Comparison of ENCODE assay signal across 18 cellular contexts in the genomic region with DNA sequence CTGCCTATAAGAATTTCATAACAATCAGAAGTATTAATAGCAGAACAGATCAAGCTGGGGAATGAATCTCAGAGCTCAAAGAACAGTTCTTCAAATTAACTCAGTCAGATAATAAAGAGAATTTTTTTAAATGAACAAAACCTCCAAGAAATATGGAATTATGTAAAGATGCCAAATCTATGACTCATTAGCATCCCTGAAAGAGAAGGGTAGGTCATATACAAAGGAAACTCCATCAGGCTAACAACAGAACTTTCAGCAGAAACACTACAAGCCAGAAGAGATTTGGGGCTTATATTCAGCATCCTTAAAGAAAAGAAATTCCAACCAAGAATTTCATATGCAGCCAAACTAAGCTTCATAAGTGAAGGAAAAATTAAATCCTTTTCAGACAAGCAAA. TPM values are rescaled to one million over a fixed set of nuclear protein-coding genes. Genes with fewer than 3 reads are reported as not detected.
DNase-seq lines count a peak whose midpoint lies in the region; ATAC-seq, FAIRE-seq and TF ChIP-seq lines count a peak whose summit lies in the region.
"Had no signal": no experiment of that assay in that cellular context is flagged by ENCODE, and none has a peak within 500 bp of the region (broad histone marks: within the 10 kb centered on the region; RNA-seq: fewer than 3 reads in every experiment).

No MANE protein-coding gene starts in this region.

- no peaks in the 10 kb centered on the region for H3K27me3 ChIP-seq in IMR-90 (ENCODE audit: control insufficient read depth, insufficient read depth, low read length)
- H3K27me3 ChIP-seq in astrocyte (ENCODE audit: insufficient read depth, low read length): no peaks in the 10 kb centered on the region
- H3K27me3 ChIP-seq: MG63, Peyer's patch had no signal

- no TSS peak for BruUV-seq in IMR-90 (replicated peaks; lab: Mats Ljungman, UMichigan)

- in situ Hi-C loops in IMR-90 (cut with MboI; ENCODE audit: low sequenced_read_pairs): no loop called here

- H3K9me1 ChIP-seq in IMR-90 (ENCODE audit: insufficient read depth, low read length): peaks cover 5% of the 10 kb centered on the region

- no peaks in the 10 kb centered on the region; a peak in 2 of 4 replicates for H3K79me1 ChIP-seq in IMR-90 (ENCODE audit: low read depth in 1 of 2, low read length in 2 of 2)

- H3K27me3 Mint-ChIP-seq in astrocyte (ENCODE audit: low read depth, unreplicated experiment): no peaks in the 10 kb centered on the region
- H3K27me3 Mint-ChIP-seq: B cell; CD4-positive, CD25-positive, alpha-beta regulatory T cell had no signal

- H2AFZ ChIP-seq in IMR-90 (replicated peaks; ENCODE audit: low read length, poor library complexity) (no peak overlapping the region), astrocyte (ENCODE audit: low read depth, low read length) (no peak overlapping the region)

- ATAC-seq in IMR-90 (ENCODE audit: low read depth) (no peak), GM18520 (IDR thresholded peaks at IDR 0.05; ENCODE audit: unreplicated experiment) (no peak)

- no peak overlapping the region for H3K14ac ChIP-seq in IMR-90 (replicated peaks; ENCODE audit: low read depth, low read length)

- H3K27ac Mint-ChIP-seq in astrocyte (ENCODE audit: unreplicated experiment): no peak overlapping the region
- H3K27ac Mint-ChIP-seq: B cell; CD4-positive, CD25-positive, alpha-beta regulatory T cell had no signal

- H3K27ac ChIP-seq in IMR-90 (ENCODE audit: insufficient read depth, low read length) (no peak overlapping the region), astrocyte (ENCODE audit: low read depth, low read length) (no peak overlapping the region), coronary artery (no peak overlapping the region)
- H3K27ac ChIP-seq: Peyer's patch had no signal

- H3K4me1 Mint-ChIP-seq in astrocyte (ENCODE audit: low read depth, unreplicated experiment): peaks cover 3% of the 10 kb centered on the region
- H3K4me1 Mint-ChIP-seq: B cell had no signal

- no peak overlapping the region for H2BK15ac ChIP-seq in IMR-90 (ENCODE audit: low read depth, low read length)

- TF ChIP-seq POLR2A in IMR-90 (IDR thresholded peaks at IDR 0.05; ENCODE audit: low read depth, low read length): no peak

- H3K56ac ChIP-seq in IMR-90 (ENCODE audit: extremely low read depth, insufficient read depth, low read length): no peak overlapping the region

- H3K36me3 ChIP-seq in IMR-90 (ENCODE audit: control insufficient read depth, insufficient read depth, low read length) (peaks cover 6% of the 10 kb centered on the region; the same call in 1 of the 2 replicates), astrocyte (ENCODE audit: insufficient read depth, low read length) (no peaks in the 10 kb centered on the region)

- DNase-seq in IMR-90 (peak; percentile 60), astrocyte (ENCODE audit: low read depth) (peak; percentile 20), fibroblast of mammary gland (ENCODE audit: low read depth) (peak; percentile 20), retinal pigment epithelial cell (ENCODE audit: low read depth) (peak; percentile 56), coronary artery (ENCODE audit: low spot score) (no peak), NCI-H446 (lab: John Stamatoyannopoulos, UW) (no peak)
- DNase-seq: Caco-2; CD4-positive, CD25-positive, alpha-beta regulatory T cell; DMS153; MG63; NCI-H1092; NCI-H146; NCI-H2081; NCI-H524 treated with DMSO at 0.1 percent for 48 hours; Peyer's patch; Right ventricle myocardium superior had no signal

- H3K36me3 Mint-ChIP-seq in astrocyte (ENCODE audit: low read depth, unreplicated experiment): peaks cover 33% of the 10 kb centered on the region

- H3K4me2 ChIP-seq in IMR-90 (ENCODE audit: low read depth, low read length): no peak overlapping the region
- H3K4me2 ChIP-seq in astrocyte (ENCODE audit: low read length): no peak overlapping the region

- POLR2A ChIA-PET in IMR-90 (lab: Charles Lee; ENCODE audit: unreplicated experiment): no interaction called here

- no peak overlapping the region for H3K4me3 ChIP-seq in IMR-90 (ENCODE audit: insufficient read depth, low read depth, low read length)
- no peak overlapping the region for H3K4me3 ChIP-seq in astrocyte (ENCODE audit: insufficient read depth, low read depth, low read length)
- H3K4me3 ChIP-seq in fibroblast of mammary gland (ENCODE audit: control insufficient read depth, low read depth, low read length): no peak overlapping the region
- H3K4me3 ChIP-seq in retinal pigment epithelial cell (ENCODE audit: low read length): no peak overlapping the region
- H3K4me3 ChIP-seq in coronary artery: no peak overlapping the region
- H3K4me3 ChIP-seq: MG63, Peyer's patch had no signal

- no peak overlapping the region for H3K4me3 Mint-ChIP-seq in astrocyte (ENCODE audit: unreplicated experiment)
- H3K4me3 Mint-ChIP-seq: B cell; CD4-positive, CD25-positive, alpha-beta regulatory T cell had no signal

- no peak overlapping the region for H2AK5ac ChIP-seq in IMR-90 (ENCODE audit: low read depth, low read length)

- H2BK5ac ChIP-seq in IMR-90 (ENCODE audit: low read depth, low read length, poor library complexity, severe bottlenecking): no peak overlapping the region

- CTCF ChIA-PET in IMR-90 (lab: Yijun Ruan, JAX): interaction anchor here (0.6 kb wide), 1 partner anchor 29 kb away, joined by 5 read pairs; a partner anchor contains a TSS

- H4K8ac ChIP-seq in IMR-90 (ENCODE audit: low read depth in 2 of 2, low read length in 2 of 2): no peak overlapping the region

- no peak for TF ChIP-seq RAD21 in IMR-90 (IDR thresholded peaks at IDR 0.05; ENCODE audit: low read length)

- no peak overlapping the region for H2BK120ac ChIP-seq in IMR-90 (ENCODE audit: low read depth, low read length)

- no peak overlapping the region for H3K18ac ChIP-seq in IMR-90 (ENCODE audit: low read depth, low read length)

- peaks cover 19% of the 10 kb centered on the region for H3K9me3 Mint-ChIP-seq in astrocyte (ENCODE audit: unreplicated experiment)

- H3K4me1 ChIP-seq in IMR-90 (ENCODE audit: control insufficient read depth, insufficient read depth, low read length) (peaks cover 3% of the 10 kb centered on the region; the same call in 1 of the 2 replicates), astrocyte (ENCODE audit: insufficient read depth, low read length) (peaks cover 11% of the 10 kb centered on the region)
- H3K4me1 ChIP-seq: Caco-2, Peyer's patch had no signal

- no peak overlapping the region for H4K91ac ChIP-seq in IMR-90 (ENCODE audit: insufficient read depth, low read depth, low read length)

- H3K9me3 ChIP-seq in IMR-90 (ENCODE audit: control insufficient read depth, insufficient read depth, low read length) (peaks cover 2% of the 10 kb centered on the region; the same call in 1 of the 2 replicates), astrocyte (ENCODE audit: insufficient read depth, low read depth, low read length) (no peaks in the 10 kb centered on the region)

- H3K9ac ChIP-seq in IMR-90 (ENCODE audit: low read depth, low read length) (no peak overlapping the region), astrocyte (ENCODE audit: low read length) (no peak overlapping the region)

- H3K23ac ChIP-seq in IMR-90 (ENCODE audit: low read depth, low read length): no peak overlapping the region

- no peak for TF ChIP-seq CTCF in IMR-90 (conservative IDR thresholded peaks at IDR 0.05; ENCODE audit: low read depth, low read length)
- TF ChIP-seq CTCF in astrocyte (IDR thresholded peaks at IDR 0.05; ENCODE audit: insufficient read depth, low read depth, low read length): no peak
- no peak for TF ChIP-seq CTCF in fibroblast of mammary gland (conservative IDR thresholded peaks at IDR 0.05; ENCODE audit: control insufficient read depth, insufficient read depth, low read depth, low read length)
- TF ChIP-seq CTCF in retinal pigment epithelial cell (conservative IDR thresholded peaks at IDR 0.05; ENCODE audit: low read depth, low read length): no peak
- no peak for TF ChIP-seq CTCF in coronary artery (IDR thresholded peaks at IDR 0.05)

- H3K79me2 ChIP-seq in astrocyte (ENCODE audit: insufficient read depth, low read length): no peaks in the 10 kb centered on the region

- FAIRE-seq in astrocyte (lab: Jason Lieb, UNC): peak; percentile 54

- no peak overlapping the region for H2BK20ac ChIP-seq in IMR-90 (ENCODE audit: low read depth, low read length)

- dilution Hi-C loops in IMR-90 (cut with HindIII; ENCODE audit: low sequenced_read_pairs, unreplicated experiment): no loop called here

- no peak overlapping the region for H4K5ac ChIP-seq in IMR-90 (ENCODE audit: low read depth, low read length)

- H4K20me1 ChIP-seq in IMR-90 (ENCODE audit: insufficient read depth, low read length) (no peaks in the 10 kb centered on the region), astrocyte (ENCODE audit: insufficient read depth, low read length) (no peaks in the 10 kb centered on the region)

- no peak overlapping the region for H2AK9ac ChIP-seq in IMR-90 (replicated peaks; ENCODE audit: low read depth, low read length, poor library complexity)

- intact Hi-C loops in IMR-90 (cut with micrococcal nuclease): no loop called here

- no peak overlapping the region for H3K4ac ChIP-seq in IMR-90 (ENCODE audit: low read depth, low read length)

TF ChIP-seq in IMR-90, 13 proteins besides CTCF, POLR2A, EP300 and RAD21 (continues in another document):
- TF ChIP-seq RCOR1 (IDR thresholded peaks at IDR 0.05; ENCODE audit: insufficient replicate concordance, low read length): no peak
- no peak for TF ChIP-seq BHLHE40 (IDR thresholded peaks at IDR 0.05; ENCODE audit: low read depth, low read length)
- no peak for TF ChIP-seq FOS (IDR thresholded peaks at IDR 0.05; ENCODE audit: low read depth, low read length)
- no peak for TF ChIP-seq RFX5 (IDR thresholded peaks at IDR 0.05; ENCODE audit: low read depth, low read length)
- TF ChIP-seq, protein P1, sequence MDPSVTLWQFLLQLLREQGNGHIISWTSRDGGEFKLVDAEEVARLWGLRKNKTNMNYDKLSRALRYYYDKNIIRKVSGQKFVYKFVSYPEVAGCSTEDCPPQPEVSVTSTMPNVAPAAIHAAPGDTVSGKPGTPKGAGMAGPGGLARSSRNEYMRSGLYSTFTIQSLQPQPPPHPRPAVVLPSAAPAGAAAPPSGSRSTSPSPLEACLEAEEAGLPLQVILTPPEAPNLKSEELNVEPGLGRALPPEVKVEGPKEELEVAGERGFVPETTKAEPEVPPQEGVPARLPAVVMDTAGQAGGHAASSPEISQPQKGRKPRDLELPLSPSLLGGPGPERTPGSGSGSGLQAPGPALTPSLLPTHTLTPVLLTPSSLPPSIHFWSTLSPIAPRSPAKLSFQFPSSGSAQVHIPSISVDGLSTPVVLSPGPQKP (IDR thresholded peaks at IDR 0.05; ENCODE audit: borderline replicate concordance, low read depth, low read length): no peak
- no peak for TF ChIP-seq MAZ (IDR thresholded peaks at IDR 0.05; ENCODE audit: borderline replicate concordance, low read depth, low read length)

RNA-seq across cellular contexts. Expression of a gene that starts 28.6 kb away (rescaled TPM):
- total RNA-seq in IMR-90 (2012; rRNA removed) (4.5 and 9.2 TPM in 2 replicates), astrocyte (16.5 and 16.8 TPM in 2 replicates)
- 2.1 and 2.7 TPM in 2 replicates for polyA plus RNA-seq in IMR-90 (2012; rRNA removed)
- polyA plus RNA-seq in IMR-90 (2012; cell fraction: cytosol; rRNA removed): 0.31 and 0.39 TPM in 2 replicates
- 0.52 and 5.9 TPM in 2 replicates for polyA plus RNA-seq in IMR-90 (2012; cell fraction: nucleus; rRNA removed; ENCODE audit: low replicate concordance)

Comparison
In these comparisons a context has a peak if more than half of its experiments do, and no peak if none do; other contexts are left out.
1. DNase-seq: peak in IMR-90 (single experiment), astrocyte (single experiment), fibroblast of mammary gland (single experiment) and retinal pigment epithelial cell (single experiment); none in coronary artery (single experiment) and NCI-H446 (0 of 2).